15 cellular contexts compared by ENCODE assay signal in genomic region chr9:35074791-35075190, GRCh38.
"Had no signal": no experiment of that assay in that cellular context is flagged by ENCODE, and none has a peak within 500 bp of the region (broad histone marks: within the 10 kb centered on the region; RNA-seq: fewer than 3 reads in every experiment).

No MANE protein-coding gene starts in this region.

- H3K27ac ChIP-seq: colonic mucosa, foreskin keratinocyte, hepatocyte, right atrium auricular region, suprapubic skin, thyroid gland had no signal

- H3K4me2 ChIP-seq: hepatocyte had no signal

- H3K27me3 ChIP-seq: colonic mucosa, foreskin keratinocyte, hepatocyte, right atrium auricular region, suprapubic skin, thyroid gland had no signal

- H3K4me3 Mint-ChIP-seq: type B pancreatic cell had no signal

- H3K27me3 Mint-ChIP-seq: type B pancreatic cell had no signal

- H2AFZ ChIP-seq: hepatocyte had no signal

- H3K9me3 Mint-ChIP-seq: type B pancreatic cell had no signal

- ATAC-seq: foreskin keratinocyte; left colon; naive thymus-derived CD4-positive, alpha-beta T cell had no signal

- DNase-seq: colonic mucosa; dermis blood vessel endothelial cell; erythroblast; foreskin keratinocyte; left colon; mesendoderm; naive thymus-derived CD4-positive, alpha-beta T cell; small intestine; stimulated activated CD4-positive, alpha-beta T cell treated with anti-CD3 and anti-CD28 coated beads, Interleukin-12 subunit alpha, Interleukin-12 subunit beta, amount 100 ng/mL, for 4 hours; stimulated activated naive CD4-positive, alpha-beta T cell; thyroid gland had no signal

- H3K4me3 ChIP-seq: colonic mucosa, hepatocyte, right atrium auricular region, suprapubic skin, thyroid gland had no signal

- H3K9me3 ChIP-seq: colonic mucosa, right atrium auricular region, suprapubic skin, thyroid gland had no signal

- H3K36me3 ChIP-seq: colonic mucosa, suprapubic skin, thyroid gland had no signal
